ENCODE assay signal across 8 cellular contexts in genomic region chr1:46133181-46133658, GRCh38. TPM values are rescaled to one million over a fixed set of nuclear protein-coding genes. Genes with fewer than 3 reads are reported as not detected.
DNase-seq lines count a peak whose midpoint lies in the region; ATAC-seq and TF ChIP-seq lines count a peak whose summit lies in the region.

No MANE protein-coding gene starts in this region.

- peak overlapping the region; percentile 93 for H2AFZ ChIP-seq in OCI-LY3 (ENCODE audit: low read depth, low read length)

- no peaks in the 10 kb centered on the region for H3K36me3 ChIP-seq in OCI-LY3 (replicated peaks; ENCODE audit: low read depth, low read length)
- H3K36me3 ChIP-seq in endodermal cell (ENCODE audit: control insufficient read depth, insufficient read depth, low read length) = no peaks in the 10 kb centered on the region

- CTCF ChIA-PET in CD4-positive, alpha-beta T cell (lab: Charles Lee) = interaction anchor here (0.6 kb wide), 1 partner anchor 152 kb away, joined by 3 read pairs; no protein-coding TSS in a partner anchor

- H3K4me3 Mint-ChIP-seq in CD4-positive, alpha-beta T cell = peak overlapping the region; percentile 93
- H3K4me3 Mint-ChIP-seq in endodermal cell = peak overlapping the region; percentile 93
- peak overlapping the region; percentile 91 to 100 (median 96) for H3K4me3 Mint-ChIP-seq in naive thymus-derived CD8-positive, alpha-beta T cell

- H3K4me3 ChIP-seq in OCI-LY3 (ENCODE audit: low read length) (peak overlapping the region; percentile 97), endodermal cell (ENCODE audit: low read length) (peak overlapping the region; percentile 96)

- peaks cover 60% of the 10 kb centered on the region for H3K27me3 Mint-ChIP-seq in CD4-positive, alpha-beta T cell
- H3K27me3 Mint-ChIP-seq in endodermal cell (ENCODE audit: insufficient read depth) = peaks cover 9% of the 10 kb centered on the region
- peaks cover 27 to 86% (median 36%) of the 10 kb centered on the region in 5 donors for H3K27me3 Mint-ChIP-seq in naive thymus-derived CD8-positive, alpha-beta T cell

- H3K36me3 Mint-ChIP-seq in CD4-positive, alpha-beta T cell (ENCODE audit: low read depth) = peaks cover 4% of the 10 kb centered on the region
- no peaks in the 10 kb centered on the region for H3K36me3 Mint-ChIP-seq in endodermal cell (ENCODE audit: low read depth)
- H3K36me3 Mint-ChIP-seq in naive thymus-derived CD8-positive, alpha-beta T cell = no peaks in the 10 kb centered on the region

- POLR2A ChIA-PET in CD4-positive, alpha-beta T cell (lab: Charles Lee) = no interaction called here
- POLR2A ChIA-PET in naive thymus-derived CD8-positive, alpha-beta T cell (lab: Charles Lee) = interaction anchor here (1.3 kb wide), 1 partner anchor 34 kb away, joined by 6 read pairs; no protein-coding TSS in a partner anchor

- H3K4me1 ChIP-seq in OCI-LY3 (ENCODE audit: low read length) (peaks cover 21% of the 10 kb centered on the region), endodermal cell (ENCODE audit: control insufficient read depth, insufficient read depth, low read length) (peaks cover 11% of the 10 kb centered on the region)

- no peaks in the 10 kb centered on the region for H3K9me3 Mint-ChIP-seq in CD4-positive, alpha-beta T cell
- no peaks in the 10 kb centered on the region for H3K9me3 Mint-ChIP-seq in endodermal cell
- no peaks in the 10 kb centered on the region for H3K9me3 Mint-ChIP-seq in naive thymus-derived CD8-positive, alpha-beta T cell

- no peaks in the 10 kb centered on the region for H4K20me1 ChIP-seq in OCI-LY3 (ENCODE audit: insufficient read depth, low read length)

- 0% methylated on average over 5 to 22 of the region's 22 CpGs for WGBS in endodermal cell (ENCODE audit: insufficient coverage in 1 of 2, insufficient read length in 1 of 2), 2 experiments

- no peak overlapping the region for H3K27ac Mint-ChIP-seq in CD4-positive, alpha-beta T cell
- H3K27ac Mint-ChIP-seq in endodermal cell = peak overlapping the region; percentile 100
- H3K27ac Mint-ChIP-seq in naive thymus-derived CD8-positive, alpha-beta T cell = peak overlapping the region in 9 of 10 donors; percentile 49 to 97 (median 88)

- H3K79me2 ChIP-seq in OCI-LY3 (ENCODE audit: low read length) = no peaks in the 10 kb centered on the region; the same call in 1 of the 2 replicates

- peaks cover 32% of the 10 kb centered on the region for H3K27me3 ChIP-seq in CD4-positive, alpha-beta T cell (ENCODE audit: control insufficient read depth, insufficient read depth, low read length)
- peaks cover 4% of the 10 kb centered on the region; the same call in 1 of the 2 replicates for H3K27me3 ChIP-seq in OCI-LY3 (ENCODE audit: low read depth, low read length)
- H3K27me3 ChIP-seq in endodermal cell (ENCODE audit: control insufficient read depth, insufficient read depth, low read length, poor library complexity, severe bottlenecking) = no peaks in the 10 kb centered on the region

- peaks cover 30% of the 10 kb centered on the region for H3K4me1 Mint-ChIP-seq in CD4-positive, alpha-beta T cell (ENCODE audit: low read depth)
- peaks cover 31% of the 10 kb centered on the region for H3K4me1 Mint-ChIP-seq in endodermal cell
- peaks cover 14 to 33% (median 27%) of the 10 kb centered on the region in 4 donors for H3K4me1 Mint-ChIP-seq in naive thymus-derived CD8-positive, alpha-beta T cell

- H3K9ac ChIP-seq in OCI-LY3 (ENCODE audit: low read length) (peak overlapping the region; percentile 70), endodermal cell (ENCODE audit: extremely low read depth, low read length, poor library complexity, severe bottlenecking) (peak overlapping the region; percentile 92)

- no peak overlapping the region for H3K27ac ChIP-seq in CD4-positive, alpha-beta T cell (ENCODE audit: low read depth, low read length)
- H3K27ac ChIP-seq in OCI-LY3 (ENCODE audit: low read length) (peak overlapping the region; percentile 67; the same call in 1 of the 2 replicates), endodermal cell (ENCODE audit: low read depth, low read length) (peak overlapping the region; percentile 100)

- H3K9me3 ChIP-seq in CD4-positive, alpha-beta T cell (ENCODE audit: control insufficient read depth, low read length) = no peaks in the 10 kb centered on the region
- H3K9me3 ChIP-seq in OCI-LY3 (ENCODE audit: insufficient read depth, low read length) = no peaks in the 10 kb centered on the region
- H3K9me3 ChIP-seq in endodermal cell (ENCODE audit: control insufficient read depth, low read length) = no peaks in the 10 kb centered on the region

- ATAC-seq in CD4-positive, alpha-beta T cell (ENCODE audit: poor library complexity) = no peak
- ATAC-seq in GM18867 (IDR thresholded peaks at IDR 0.05; ENCODE audit: unreplicated experiment) (peak; percentile 53), HG02981 (IDR thresholded peaks at IDR 0.05; ENCODE audit: unreplicated experiment) (peak; percentile 37)
- peak; percentile 29 to 60 for ATAC-seq in naive thymus-derived CD8-positive, alpha-beta T cell

- TF ChIP-seq CTCF in CD4-positive, alpha-beta T cell (IDR thresholded peaks at IDR 0.05) = no peak
- TF ChIP-seq CTCF in OCI-LY3 (IDR thresholded peaks at IDR 0.05; ENCODE audit: low read depth, low read length) (no peak), endodermal cell (conservative IDR thresholded peaks at IDR 0.05) (no peak)

- intact Hi-C loops in CD4-positive, alpha-beta T cell (cut with DNase I, micrococcal nuclease) = loop anchor here in 1 of 2 experiments (2.0 kb wide), 1 partner anchor 66 kb away; the partner anchor contains the start of gene POMGNT1

- DNase-seq in CD4-positive, alpha-beta T cell = peak in 2 of 10 experiments; percentile 4 to 15
- DNase-seq in endodermal cell (no peak), HK-2 (ENCODE audit: unreplicated experiment) (no peak), ureter (ENCODE audit: low spot score) (no peak)
- DNase-seq in naive thymus-derived CD8-positive, alpha-beta T cell = no peak

- peak overlapping the region; percentile 99 for H3K4me2 ChIP-seq in OCI-LY3 (ENCODE audit: low read length)

RNA-seq across cellular contexts. Expression of gene PIK3R3, which starts 0.8 kb away (rescaled TPM):
- under 1 TPM; 0.20 to 0.38 TPM for total RNA-seq in CD4-positive, alpha-beta T cell
- total RNA-seq in endodermal cell = 10 to 100 TPM; 18.4 to 19.0 TPM
- 31.1 TPM for polyA plus RNA-seq in endodermal cell (2013, experiment 1 of 2)
- polyA plus RNA-seq in endodermal cell (2013, experiment 2 of 2) = 30.2 TPM
- under 1 TPM; 0.41 to 0.52 TPM for total RNA-seq in naive thymus-derived CD8-positive, alpha-beta T cell
- 1 to 10 TPM in 1 of 3 donors, under 1 TPM in 2; 0.82 to 1.4 (median 0.98) TPM for polyA plus RNA-seq in naive thymus-derived CD8-positive, alpha-beta T cell
- 55.8 TPM for total RNA-seq in ureter

RNA-seq across cellular contexts. Expression of gene TSPAN1, which starts 41.7 kb away (rescaled TPM):
- total RNA-seq in CD4-positive, alpha-beta T cell = not detected
- total RNA-seq in endodermal cell (not detected), ureter (144 TPM)
- not detected for polyA plus RNA-seq in endodermal cell (2013, experiment 1 of 2)
- not detected for polyA plus RNA-seq in endodermal cell (2013, experiment 2 of 2)
- not detected for total RNA-seq in naive thymus-derived CD8-positive, alpha-beta T cell
- polyA plus RNA-seq in naive thymus-derived CD8-positive, alpha-beta T cell = not detected

RNA-seq across cellular contexts. Expression of gene P3R3URF, which starts 43.1 kb away (rescaled TPM):
- total RNA-seq in CD4-positive, alpha-beta T cell = not detected
- not detected for total RNA-seq in endodermal cell
- not detected for polyA plus RNA-seq in endodermal cell (2013, experiment 1 of 2)
- polyA plus RNA-seq in endodermal cell (2013, experiment 2 of 2) = not detected
- not detected for total RNA-seq in naive thymus-derived CD8-positive, alpha-beta T cell
- polyA plus RNA-seq in naive thymus-derived CD8-positive, alpha-beta T cell = not detected
- not detected for total RNA-seq in ureter

Comparison
In these comparisons a context has a peak if more than half of its experiments do, and no peak if none do; other contexts are left out.
1. RNA of gene PIK3R3, which starts 0.8 kb away (total RNA-seq): 55.8 TPM in ureter (single experiment) and 18.4 to 19.0 TPM in endodermal cell; 0.41 to 0.52 TPM in naive thymus-derived CD8-positive, alpha-beta T cell and 0.20 to 0.38 TPM in CD4-positive, alpha-beta T cell; every median in the first group is over 10 times any median in the second.
2. RNA of gene TSPAN1, which starts 41.7 kb away (total RNA-seq): 144 TPM in ureter (single experiment); not detected in endodermal cell, not detected in CD4-positive, alpha-beta T cell and not detected in naive thymus-derived CD8-positive, alpha-beta T cell; every median in the first group is over 100 times any median in the second.
3. Peak in every context shown above with its lines, with median percentiles within 50 percentile points of each other: H3K4me3 Mint-ChIP-seq.